8 cellular contexts compared by ENCODE assay signal in genomic region chr20:16573011-16573965, GRCh38. TPM values are rescaled to one million over a fixed set of nuclear protein-coding genes. Genes with fewer than 3 reads are reported as not detected.
DNase-seq lines count a peak whose midpoint lies in the region; ATAC-seq and TF ChIP-seq lines count a peak whose summit lies in the region.

Gene KIF16B, minus strand, starts transcription at chr20:16573448. Its CDS starts 173 bp downstream, at chr20:16573275.

- H3K36me3 Mint-ChIP-seq in IgD-negative memory B cell = no peaks in the 10 kb centered on the region
- H3K36me3 Mint-ChIP-seq in naive thymus-derived CD4-positive, alpha-beta T cell = peaks cover 0 to 6% (median 0%) of the 10 kb centered on the region in 5 donors
- H3K36me3 Mint-ChIP-seq in stimulated activated effector memory CD8-positive, alpha-beta T cell treated with anti-CD3 and anti-CD28 coated beads, Interleukin-12 subunit alpha, Interleukin-12 subunit beta, amount 100 ng/mL, for 72 hours = peaks cover 6% of the 10 kb centered on the region

- no peaks in the 10 kb centered on the region for H3K36me3 ChIP-seq in esophagus squamous epithelium
- H3K36me3 ChIP-seq in naive thymus-derived CD4-positive, alpha-beta T cell (ENCODE audit: control insufficient read depth in 2 of 3, insufficient read depth in 3 of 3, low read length in 3 of 3) = no peaks in the 10 kb centered on the region

- TF ChIP-seq POLR2A in esophagus squamous epithelium (IDR thresholded peaks at IDR 0.05) = peak in 2 of 4 donors; percentile 64 to 80

- CTCF ChIA-PET in naive thymus-derived CD4-positive, alpha-beta T cell (lab: Charles Lee) = no interaction called here

- peak within 1 kb of the TSS; percentile 70 to 90 (median 83) for H3K27ac Mint-ChIP-seq in IgD-negative memory B cell
- H3K27ac Mint-ChIP-seq in naive thymus-derived CD4-positive, alpha-beta T cell = peak within 1 kb of the TSS; percentile 52 to 90 (median 85)
- H3K27ac Mint-ChIP-seq in stimulated activated effector memory CD8-positive, alpha-beta T cell treated with anti-CD3 and anti-CD28 coated beads, Interleukin-12 subunit alpha, Interleukin-12 subunit beta, amount 100 ng/mL, for 72 hours = peak within 1 kb of the TSS; percentile 67

- POLR2A ChIA-PET in naive thymus-derived CD4-positive, alpha-beta T cell (lab: Charles Lee) = interaction anchor here (2.8 kb wide), 1 partner anchor 156 kb away, joined by 19 read pairs; the partner anchor contains the start of gene SNRPB2

- H3K4me1 Mint-ChIP-seq in IgD-negative memory B cell = peaks cover 27 to 40% (median 36%) of the 10 kb centered on the region in 3 donors
- peaks cover 16 to 61% (median 50%) of the 10 kb centered on the region in 7 donors for H3K4me1 Mint-ChIP-seq in naive thymus-derived CD4-positive, alpha-beta T cell
- H3K4me1 Mint-ChIP-seq in stimulated activated effector memory CD8-positive, alpha-beta T cell treated with anti-CD3 and anti-CD28 coated beads, Interleukin-12 subunit alpha, Interleukin-12 subunit beta, amount 100 ng/mL, for 72 hours = peaks cover 24% of the 10 kb centered on the region

- peak in 1 of 6 experiments; percentile 15 for TF ChIP-seq CTCF in esophagus squamous epithelium (IDR thresholded peaks at IDR 0.05)

- peak within 1 kb of the TSS; percentile 64 to 94 (median 84) for H3K4me3 ChIP-seq in esophagus squamous epithelium
- peak within 1 kb of the TSS; percentile 78 for H3K4me3 ChIP-seq in naive thymus-derived CD4-positive, alpha-beta T cell (ENCODE audit: low read length)

- DNase-seq in DMS153 (lab: John Stamatoyannopoulos, UW) (peak; percentile 68), activated T-helper 1 cell treated with Interleukin-2 at 50 U/mL for 16 hours (ENCODE audit: low read depth) (peak; percentile 74), esophagus squamous epithelium (lab: John Stamatoyannopoulos, UW) (peak; percentile 14)
- peak; percentile 62 to 97 (median 76) for DNase-seq in naive thymus-derived CD4-positive, alpha-beta T cell
- peak; percentile 89 to 94 for DNase-seq in stimulated activated effector memory CD8-positive, alpha-beta T cell treated with anti-CD3 and anti-CD28 coated beads, Interleukin-12 subunit alpha, Interleukin-12 subunit beta, amount 100 ng/mL, for 72 hours (ENCODE audit: low spot score in 2 of 2)

- peak; percentile 78 for ATAC-seq in GM21576 (IDR thresholded peaks at IDR 0.05; ENCODE audit: unreplicated experiment)
- peak; percentile 88 for ATAC-seq in naive thymus-derived CD4-positive, alpha-beta T cell
- peak; percentile 86 for ATAC-seq in stimulated activated effector memory CD8-positive, alpha-beta T cell treated with anti-CD3 and anti-CD28 coated beads, Interleukin-12 subunit alpha, Interleukin-12 subunit beta, amount 100 ng/mL, for 72 hours

- no peaks in the 10 kb centered on the region for H3K27me3 ChIP-seq in esophagus squamous epithelium
- H3K27me3 ChIP-seq in naive thymus-derived CD4-positive, alpha-beta T cell (ENCODE audit: control insufficient read depth in 2 of 2, insufficient read depth in 2 of 2, low read length in 2 of 2) = no peaks in the 10 kb centered on the region

- H3K27ac ChIP-seq in esophagus squamous epithelium = peak within 1 kb of the TSS; percentile 86 to 96 (median 92)
- H3K27ac ChIP-seq in naive thymus-derived CD4-positive, alpha-beta T cell (ENCODE audit: low read depth, low read length) = peak within 1 kb of the TSS; percentile 61

- H3K27me3 Mint-ChIP-seq in IgD-negative memory B cell = no peaks in the 10 kb centered on the region
- peaks cover 0 to 8% (median 0%) of the 10 kb centered on the region in 5 donors for H3K27me3 Mint-ChIP-seq in naive thymus-derived CD4-positive, alpha-beta T cell

- H3K9me3 ChIP-seq in esophagus squamous epithelium = no peaks in the 10 kb centered on the region
- no peaks in the 10 kb centered on the region for H3K9me3 ChIP-seq in naive thymus-derived CD4-positive, alpha-beta T cell (ENCODE audit: control insufficient read depth in 2 of 3, low read length in 3 of 3)

- no peaks in the 10 kb centered on the region for H3K9me3 Mint-ChIP-seq in IgD-negative memory B cell
- H3K9me3 Mint-ChIP-seq in naive thymus-derived CD4-positive, alpha-beta T cell = no peaks in the 10 kb centered on the region
- H3K9me3 Mint-ChIP-seq in stimulated activated effector memory CD8-positive, alpha-beta T cell treated with anti-CD3 and anti-CD28 coated beads, Interleukin-12 subunit alpha, Interleukin-12 subunit beta, amount 100 ng/mL, for 72 hours = no peaks in the 10 kb centered on the region

- H3K4me3 Mint-ChIP-seq in IgD-negative memory B cell = peak within 1 kb of the TSS; percentile 82 to 98 (median 94)
- peak within 1 kb of the TSS; percentile 88 to 97 (median 92) for H3K4me3 Mint-ChIP-seq in naive thymus-derived CD4-positive, alpha-beta T cell
- H3K4me3 Mint-ChIP-seq in stimulated activated effector memory CD8-positive, alpha-beta T cell treated with anti-CD3 and anti-CD28 coated beads, Interleukin-12 subunit alpha, Interleukin-12 subunit beta, amount 100 ng/mL, for 72 hours = peak within 1 kb of the TSS; percentile 80

- WGBS in esophagus squamous epithelium, 2 donors = 22 to 25% methylated on average over 17 to 21 of the region's 65 CpGs

- intact Hi-C loops in esophagus squamous epithelium (cut with DNase I) = no loop called here
- intact Hi-C loops in naive thymus-derived CD4-positive, alpha-beta T cell (cut with micrococcal nuclease) = loop anchor here (1.0 to 5.0 kb wide), 6 partner anchors 157 to 1994 kb away; partner anchors contain the start of genes MGME1 (in 2 of the 2), SNX5 (in 2 of the 2), DSTN (in 1 of the 2) and RRBP1 (in 1 of the 2)

- H3K4me1 ChIP-seq in esophagus squamous epithelium = peaks cover 3 to 66% (median 16%) of the 10 kb centered on the region in 3 donors
- H3K4me1 ChIP-seq in naive thymus-derived CD4-positive, alpha-beta T cell (ENCODE audit: control insufficient read depth in 2 of 2, insufficient read depth in 2 of 2, low read length in 2 of 2) = peaks cover 9 to 11% of the 10 kb centered on the region in 2 donors

TF ChIP-seq in PFSK-1, 5 proteins besides CTCF, POLR2A, EP300 and RAD21:
- peak; percentile 75 for TF ChIP-seq FOXP2 (optimal IDR thresholded peaks at IDR 0.05; ENCODE audit: borderline replicate concordance, extremely low read depth, extremely low read length, insufficient read depth)
- no peak for TF ChIP-seq REST (IDR thresholded peaks at IDR 0.05; ENCODE audit: insufficient read depth in 1 of 2, low read depth in 2 of 2, low read length in 2 of 2)
- peak; percentile 36 for TF ChIP-seq POLR2AphosphoS5 (IDR thresholded peaks at IDR 0.05; ENCODE audit: low read depth, low read length)

RNA-seq across cellular contexts. Expression of gene KIF16B, which starts in this region (rescaled TPM):
- 7.3 TPM for polyA plus RNA-seq in IgD-negative memory B cell
- polyA plus RNA-seq in PFSK-1 (2012; ENCODE audit: insufficient read length, low read depth) = 0.34 TPM
- total RNA-seq in esophagus squamous epithelium = 10 to 100 TPM; 16.6 to 29.6 (median 20.2) TPM
- total RNA-seq in naive thymus-derived CD4-positive, alpha-beta T cell = 10 to 100 TPM in 3 of 5 experiments, 1 to 10 TPM in 2; 8.4 to 13.7 (median 11.0) TPM
- polyA plus RNA-seq in naive thymus-derived CD4-positive, alpha-beta T cell = 10 to 100 TPM in 1 of 2 donors, 1 to 10 TPM in 1; 6.0 to 10.3 TPM

Comparison
In these comparisons a context has a peak if more than half of its experiments do, and no peak if none do; other contexts are left out.
1. Peak in every context shown above with its lines: DNase-seq, ATAC-seq, H3K4me3 ChIP-seq and H3K27ac ChIP-seq.
2. DNase-seq: peak in every context shown above with its lines; median percentile 92 in stimulated activated effector memory CD8-positive, alpha-beta T cell treated with anti-CD3 and anti-CD28 coated beads, Interleukin-12 subunit alpha, Interleukin-12 subunit beta, amount 100 ng/mL, for 72 hours; 76 in naive thymus-derived CD4-positive, alpha-beta T cell; 74 in activated T-helper 1 cell treated with Interleukin-2 at 50 U/mL for 16 hours; 68 in DMS153; 14 in esophagus squamous epithelium.